Comparison of ENCODE assay signal across 9 cellular contexts in genomic region chr5:14414615-14415515, GRCh38.
DNase-seq lines count a peak whose midpoint lies in the region; ATAC-seq and TF ChIP-seq lines count a peak whose summit lies in the region.
"Had no signal": no experiment of that assay in that cellular context is flagged by ENCODE, and none has a peak within 500 bp of the region (broad histone marks: within the 10 kb centered on the region; RNA-seq: fewer than 3 reads in every experiment).

No MANE protein-coding gene starts in this region.

- ATAC-seq in GM18505 (IDR thresholded peaks at IDR 0.05; ENCODE audit: unreplicated experiment): peak; percentile 69
- peak; percentile 72 for ATAC-seq in GM21723 (IDR thresholded peaks at IDR 0.05; ENCODE audit: unreplicated experiment)
- ATAC-seq in T-helper 17 cell: peak; percentile 13
- no peak for ATAC-seq in upper lobe of left lung (ENCODE audit: low FRiP score in 2 of 2)
- ATAC-seq in omental fat pad (ENCODE audit: low FRiP score): no peak

- no peak overlapping the region for H3K27ac ChIP-seq in mesendoderm (ENCODE audit: low read depth, low read length)
- no peak overlapping the region for H3K27ac ChIP-seq in upper lobe of left lung

- H3K4me1 ChIP-seq in mesendoderm (ENCODE audit: control insufficient read depth, low read depth, low read length) (peaks cover 33% of the 10 kb centered on the region), upper lobe of left lung (no peaks in the 10 kb centered on the region)

- H3K23ac ChIP-seq in mesendoderm (ENCODE audit: low read length): peak overlapping the region; percentile 74

- no peak overlapping the region for H2BK120ac ChIP-seq in mesendoderm (ENCODE audit: low read depth, low read length)

- no CpG with 5 or more reads among the region's 22 CpGs for WGBS in mesendoderm (ENCODE audit: extremely low coverage, insufficient coverage, low lambda C conversion rate)
- 90% methylated on average over 22 of the region's 22 CpGs for WGBS in upper lobe of left lung, 2 donors

- H3K36me3 Mint-ChIP-seq in T-helper 17 cell (ENCODE audit: low read depth): peaks cover 5% of the 10 kb centered on the region

- H2AK5ac ChIP-seq in mesendoderm (ENCODE audit: low read length): no peak overlapping the region

- peak overlapping the region; percentile 98 for H3K27ac Mint-ChIP-seq in T-helper 17 cell

- H3K4me2 ChIP-seq in mesendoderm (ENCODE audit: low read length): no peak overlapping the region

- DNase-seq in T-helper 17 cell: peak in 1 of 3 donors; percentile 8
- no peak for DNase-seq in mesendoderm
- DNase-seq in dermis blood vessel endothelial cell: no peak
- DNase-seq in upper lobe of left lung: no peak
- DNase-seq in AML-193 (lab: John Stamatoyannopoulos, UW): no peak
- DNase-seq in omental fat pad (ENCODE audit: low spot score): no peak
- DNase-seq: NCI-H345 had no signal

- H3K36me3 ChIP-seq in mesendoderm (ENCODE audit: control insufficient read depth, insufficient read depth, low read length): peaks cover 3% of the 10 kb centered on the region
- H3K36me3 ChIP-seq in upper lobe of left lung: peaks cover 13 to 89% (median 55%) of the 10 kb centered on the region in 4 donors

- TF ChIP-seq POLR2A in GM18505 (IDR thresholded peaks at IDR 0.05; ENCODE audit: borderline replicate concordance, extremely low read depth, insufficient read depth, insufficient read length): no peak
- no peak for TF ChIP-seq POLR2A in upper lobe of left lung (IDR thresholded peaks at IDR 0.05)

- no peak overlapping the region for H3K4ac ChIP-seq in mesendoderm (ENCODE audit: low read depth, low read length)

- no peak overlapping the region for H2BK15ac ChIP-seq in mesendoderm (replicated peaks; ENCODE audit: low read depth)

- H3K27me3 ChIP-seq in mesendoderm (ENCODE audit: insufficient read depth, low read length, poor library complexity): no peaks in the 10 kb centered on the region
- no peaks in the 10 kb centered on the region for H3K27me3 ChIP-seq in upper lobe of left lung

- no peaks in the 10 kb centered on the region for H3K9me3 ChIP-seq in T-helper 17 cell (ENCODE audit: control insufficient read depth, low read length, poor library complexity, severe bottlenecking)
- no peaks in the 10 kb centered on the region for H3K9me3 ChIP-seq in upper lobe of left lung

- peaks cover 1% of the 10 kb centered on the region for H3K79me1 ChIP-seq in mesendoderm (ENCODE audit: low read length)

- H3K9ac ChIP-seq in mesendoderm (ENCODE audit: low read length): no peak overlapping the region

- H3K4me3 Mint-ChIP-seq in T-helper 17 cell: peak overlapping the region; percentile 85

- no peak overlapping the region for H3K18ac ChIP-seq in mesendoderm (ENCODE audit: low read length)

- H4K8ac ChIP-seq in mesendoderm (ENCODE audit: low read depth, low read length): no peak overlapping the region

- no peaks in the 10 kb centered on the region for H3K79me2 ChIP-seq in mesendoderm (ENCODE audit: control insufficient read depth, insufficient read depth, low read length)

- H4K5ac ChIP-seq in mesendoderm (ENCODE audit: low read length): no peak overlapping the region

- no peak overlapping the region for H3K56ac ChIP-seq in mesendoderm (ENCODE audit: low read length)

- peaks cover 53% of the 10 kb centered on the region for H3K4me1 Mint-ChIP-seq in T-helper 17 cell

- H2BK5ac ChIP-seq in mesendoderm (ENCODE audit: low read length): no peak overlapping the region

- TF ChIP-seq CTCF in upper lobe of left lung (IDR thresholded peaks at IDR 0.05) (no peak), omental fat pad (IDR thresholded peaks at IDR 0.05) (no peak)

- H3K4me3 ChIP-seq in mesendoderm (ENCODE audit: low read length) (no peak overlapping the region), upper lobe of left lung (no peak overlapping the region)

- TF ChIP-seq EP300 in upper lobe of left lung (IDR thresholded peaks at IDR 0.05): no peak

- no peaks in the 10 kb centered on the region for H3K27me3 Mint-ChIP-seq in T-helper 17 cell

Comparison
In these comparisons a context has a peak if more than half of its experiments do, and no peak if none do; other contexts are left out.
1. ATAC-seq: peak in GM18505 (single experiment), GM21723 (single experiment) and T-helper 17 cell (single experiment); none in upper lobe of left lung (0 of 2) and omental fat pad (single experiment).